ENCODE assay signal across 11 cellular contexts in genomic region chr12:53660064-53660463, GRCh38. TPM values are rescaled to one million over a fixed set of nuclear protein-coding genes. Genes with fewer than 3 reads are reported as not detected.
DNase-seq lines count a peak whose midpoint lies in the region; ATAC-seq and TF ChIP-seq lines count a peak whose summit lies in the region.
"Had no signal": no experiment of that assay in that cellular context is flagged by ENCODE, and none has a peak within 500 bp of the region (broad histone marks: within the 10 kb centered on the region; RNA-seq: fewer than 3 reads in every experiment).

No MANE protein-coding gene starts in this region.

- H3K4me2 ChIP-seq in BLaER1 treated with 17β-estradiol and CSF1 and Interleukin-3, amounts not matched to agents 10 nM and 100 nM: peak overlapping the region in 7 of 11 experiments; percentile 4 to 58 (median 43); a peak in 11 of 22 replicates

- H3K4me3 Mint-ChIP-seq in brain: peak overlapping the region in 1 of 5 experiments; percentile 12

- peaks cover 24% of the 10 kb centered on the region for H3K4me1 Mint-ChIP-seq in brain

- no peak overlapping the region for H3K9ac ChIP-seq in BLaER1 treated with 17β-estradiol and CSF1 and Interleukin-3, amounts not matched to agents 10 nM and 100 nM

- H3K27me3 Mint-ChIP-seq in brain: peaks cover 3% of the 10 kb centered on the region

- peak overlapping the region; percentile 88 to 98 (median 95) for H3K27ac Mint-ChIP-seq in brain

- H3K4me1 ChIP-seq in BLaER1 treated with 17β-estradiol and CSF1 and Interleukin-3, amounts not matched to agents 10 nM and 100 nM: peaks cover 0 to 19% (median 9%) of the 10 kb centered on the region in 10 experiments; a peak in 14 of 20 replicates
- peaks cover 0 to 34% of the 10 kb centered on the region in 2 donors for H3K4me1 ChIP-seq in right atrium auricular region

- DNase-seq in right atrium auricular region (ENCODE audit: low spot score): no peak
- DNase-seq in putamen (ENCODE audit: low spot score): peak; percentile 8
- DNase-seq in NCI-H524 (lab: John Stamatoyannopoulos, UW): no peak
- DNase-seq: activated effector memory CD4-positive, alpha-beta T cell treated with anti-CD3 and anti-CD28 coated beads, Interleukin-2, amount 50 U/mL, for 16 hours; NCI-H524 treated with DMSO at 0.1 percent for 48 hours; T1000 had no signal

- no peaks in the 10 kb centered on the region for H3K27me3 ChIP-seq in BLaER1 treated with 17β-estradiol and CSF1 and Interleukin-3, amounts not matched to agents 10 nM and 100 nM
- H3K27me3 ChIP-seq in right atrium auricular region: no peaks in the 10 kb centered on the region

- peaks cover 40% of the 10 kb centered on the region for H3K36me3 Mint-ChIP-seq in brain

- peaks cover 0 to 8% (median 4%) of the 10 kb centered on the region in 11 experiments; a peak in 5 of 22 replicates for H4K20me1 ChIP-seq in BLaER1 treated with 17β-estradiol and CSF1 and Interleukin-3, amounts not matched to agents 10 nM and 100 nM

- TF ChIP-seq CTCF in brain (conservative IDR thresholded peaks at IDR 0.05) (no peak), right atrium auricular region (IDR thresholded peaks at IDR 0.05) (no peak)

- no peaks in the 10 kb centered on the region for H3K9me3 Mint-ChIP-seq in brain

- ATAC-seq in HG03108 (IDR thresholded peaks at IDR 0.05; ENCODE audit: unreplicated experiment) (no peak), HG03039 (IDR thresholded peaks at IDR 0.05; ENCODE audit: unreplicated experiment) (no peak), HG02642 (IDR thresholded peaks at IDR 0.05; ENCODE audit: poor library complexity, unreplicated experiment) (no peak)

- no peak overlapping the region for H3K4me3 ChIP-seq in BLaER1 treated with 17β-estradiol and CSF1 and Interleukin-3, amounts not matched to agents 10 nM and 100 nM
- H3K4me3 ChIP-seq in right atrium auricular region: no peak overlapping the region

- no peak overlapping the region for H3K27ac ChIP-seq in BLaER1 treated with 17β-estradiol and CSF1 and Interleukin-3, amounts not matched to agents 10 nM and 100 nM
- peak overlapping the region; percentile 82 to 89 for H3K27ac ChIP-seq in right atrium auricular region

- no peaks in the 10 kb centered on the region for H3K9me3 ChIP-seq in BLaER1 treated with 17β-estradiol and CSF1 and Interleukin-3, amounts not matched to agents 10 nM and 100 nM (replicated peaks in 1 of 11)
- no peaks in the 10 kb centered on the region for H3K9me3 ChIP-seq in right atrium auricular region

- H3K36me3 ChIP-seq in BLaER1 treated with 17β-estradiol and CSF1 and Interleukin-3, amounts not matched to agents 10 nM and 100 nM: peaks cover 31 to 54% (median 36%) of the 10 kb centered on the region in 11 experiments
- H3K36me3 ChIP-seq in right atrium auricular region: peaks cover 20% of the 10 kb centered on the region

RNA-seq across cellular contexts. Expression of gene ATP5MC2, which starts 15.8 kb away (rescaled TPM):
- polyA plus RNA-seq in brain (ENCODE audit: insufficient read depth, low read depth, low replicate concordance): 614 TPM
- 100 to 1,000 TPM; 481 to 659 TPM for total RNA-seq in right atrium auricular region

RNA-seq across cellular contexts. Expression of gene ATF7, which starts 33.9 kb away (rescaled TPM):
- polyA plus RNA-seq in brain (ENCODE audit: insufficient read depth, low read depth, low replicate concordance): 36.2 TPM
- total RNA-seq in right atrium auricular region: 10 to 100 TPM; 22.1 to 24.7 TPM

Comparison
In these comparisons a context has a peak if more than half of its experiments do, and no peak if none do; other contexts are left out.
1. H3K27ac ChIP-seq: peak in right atrium auricular region (2 of 2); none in BLaER1 treated with 17β-estradiol and CSF1 and Interleukin-3, amounts not matched to agents 10 nM and 100 nM (0 of 11).